ENCODE assay signal across 10 cellular contexts in the genomic region with DNA sequence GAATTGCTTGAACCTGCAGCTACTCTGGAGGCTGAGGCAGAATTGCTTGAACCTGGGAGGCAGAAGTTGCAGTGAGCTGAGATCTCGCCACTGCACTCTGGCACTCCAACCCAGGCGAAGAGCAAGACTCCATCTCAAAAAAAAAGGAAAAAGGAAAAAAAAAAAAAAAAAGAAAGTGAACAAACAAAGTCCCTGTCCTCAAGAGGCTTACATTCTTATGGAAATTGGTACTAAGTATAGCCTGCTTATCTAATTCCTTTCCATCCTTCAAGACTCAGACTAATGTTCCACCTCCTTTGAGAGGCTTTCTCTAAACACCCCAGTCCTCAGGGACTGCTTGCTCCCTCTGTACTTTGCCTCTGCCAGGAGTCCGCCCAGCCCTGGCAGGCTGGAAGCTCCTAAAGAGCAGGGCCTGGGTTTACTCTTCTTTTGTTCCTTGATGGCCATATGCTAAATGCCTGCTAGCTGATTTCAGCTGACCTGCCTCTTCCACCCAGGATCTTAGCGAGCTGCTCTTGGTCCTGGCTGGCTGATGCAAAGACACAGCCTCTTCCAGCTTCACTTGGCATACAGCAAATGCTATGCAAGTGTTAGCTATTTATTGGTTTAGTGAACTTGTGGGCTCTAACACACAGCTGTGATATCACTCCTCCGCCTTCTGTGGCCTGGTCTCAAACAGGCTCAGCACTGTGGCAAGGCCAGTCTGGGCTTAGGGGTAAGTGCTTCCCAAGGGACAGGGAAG. TPM values are rescaled to one million over a fixed set of nuclear protein-coding genes. Genes with fewer than 3 reads are reported as not detected.
DNase-seq lines count a peak whose midpoint lies in the region; ATAC-seq, FAIRE-seq and TF ChIP-seq lines count a peak whose summit lies in the region.
"Had no signal": no experiment of that assay in that cellular context is flagged by ENCODE, and none has a peak within 500 bp of the region (broad histone marks: within the 10 kb centered on the region; RNA-seq: fewer than 3 reads in every experiment).

No MANE protein-coding gene starts in this region.

- H3K4me2 ChIP-seq in IMR-90 (ENCODE audit: low read depth, low read length) = peak overlapping the region; percentile 39; the same call in 1 of the 2 replicates

- TF ChIP-seq POLR2A in IMR-90 (IDR thresholded peaks at IDR 0.05; ENCODE audit: low read depth, low read length) (peak; percentile 30; the same call in 1 of the 2 replicates), thyroid gland (IDR thresholded peaks at IDR 0.05) (no peak)

- TF ChIP-seq CTCF in IMR-90 (conservative IDR thresholded peaks at IDR 0.05; ENCODE audit: low read depth, low read length) = no peak
- no peak for TF ChIP-seq CTCF in brain microvascular endothelial cell (IDR thresholded peaks at IDR 0.05; ENCODE audit: low read depth, low read length, missing control alignments)
- no peak for TF ChIP-seq CTCF in kidney (IDR thresholded peaks at IDR 0.05; ENCODE audit: borderline replicate concordance, extremely low read depth, insufficient read depth)
- no peak for TF ChIP-seq CTCF in thyroid gland (IDR thresholded peaks at IDR 0.05)

- no peak for TF ChIP-seq RAD21 in IMR-90 (IDR thresholded peaks at IDR 0.05; ENCODE audit: low read length)

- H3K27ac ChIP-seq in IMR-90 (ENCODE audit: insufficient read depth, low read length) = peak overlapping the region; percentile 68
- H3K27ac ChIP-seq in brain microvascular endothelial cell = peak overlapping the region; percentile 89
- H3K27ac ChIP-seq in kidney (ENCODE audit: low read depth in 2 of 2, low read length in 2 of 2) = no peak overlapping the region
- peak overlapping the region in 2 of 3 donors; percentile 2 to 12 for H3K27ac ChIP-seq in thyroid gland

- H3K36me3 ChIP-seq in IMR-90 (ENCODE audit: control insufficient read depth, insufficient read depth, low read length) (no peaks in the 10 kb centered on the region), brain microvascular endothelial cell (replicated peaks) (no peaks in the 10 kb centered on the region), kidney (ENCODE audit: control insufficient read depth in 1 of 2, insufficient read depth in 2 of 2, low read length in 2 of 2) (no peaks in the 10 kb centered on the region), thyroid gland (no peaks in the 10 kb centered on the region)

- in situ Hi-C loops in IMR-90 (cut with MboI; ENCODE audit: low sequenced_read_pairs) (no loop called here), brain microvascular endothelial cell (cut with HindIII; ENCODE audit: low pct_ligation_motif_present, low sequenced_read_pairs) (no loop called here)

- POLR2A ChIA-PET in IMR-90 (lab: Charles Lee; ENCODE audit: unreplicated experiment) = interaction anchor here (1.4 kb wide), 1 partner anchor 10 kb away, joined by 6 read pairs; a partner anchor contains a TSS

- H3K27me3 ChIP-seq in IMR-90 (ENCODE audit: control insufficient read depth, insufficient read depth, low read length) = no peaks in the 10 kb centered on the region
- H3K27me3 ChIP-seq in brain microvascular endothelial cell (replicated peaks) = no peaks in the 10 kb centered on the region
- H3K27me3 ChIP-seq in thyroid gland = no peaks in the 10 kb centered on the region

- H2BK20ac ChIP-seq in IMR-90 (ENCODE audit: low read depth, low read length) = peak overlapping the region; percentile 53

- H2AFZ ChIP-seq in IMR-90 (replicated peaks; ENCODE audit: low read length, poor library complexity) = peak overlapping the region; percentile 60

- intact Hi-C loops in IMR-90 (cut with micrococcal nuclease) (loop anchor here (1.0 kb wide), 1 partner anchor 24 kb away; no protein-coding TSS in a partner anchor), kidney (cut with DNase I) (no loop called here), thyroid gland (cut with DNase I) (no loop called here), head of caudate nucleus (cut with DNase I) (no loop called here)

- peaks cover 23% of the 10 kb centered on the region for H3K9me1 ChIP-seq in IMR-90 (ENCODE audit: insufficient read depth, low read length)

- FAIRE-seq in kidney (lab: Jason Lieb, UNC) = no peak
- FAIRE-seq: GM18507 had no signal

- peaks cover 47% of the 10 kb centered on the region; the same call in 1 of the 2 replicates for H4K20me1 ChIP-seq in IMR-90 (ENCODE audit: insufficient read depth, low read length)

- peak overlapping the region; percentile 86 for H3K4ac ChIP-seq in IMR-90 (ENCODE audit: low read depth, low read length)

- H3K9ac ChIP-seq in IMR-90 (ENCODE audit: low read depth, low read length) (peak overlapping the region; percentile 25; the same call in 1 of the 2 replicates), kidney (ENCODE audit: low read length in 2 of 2) (peak overlapping the region in 1 of 2 donors; percentile 23)

- H3K9me3 ChIP-seq in IMR-90 (ENCODE audit: control insufficient read depth, insufficient read depth, low read length) (no peaks in the 10 kb centered on the region), kidney (ENCODE audit: control insufficient read depth in 1 of 2, low read length in 2 of 2) (no peaks in the 10 kb centered on the region), thyroid gland (no peaks in the 10 kb centered on the region)

- H3K23ac ChIP-seq in IMR-90 (ENCODE audit: low read depth, low read length) = peak overlapping the region; percentile 29

- no TSS peak for BruUV-seq in IMR-90 (replicated peaks; lab: Mats Ljungman, UMichigan)

- ATAC-seq in IMR-90 (ENCODE audit: low read depth) = peak; percentile 67
- no peak for ATAC-seq in HG03378 (IDR thresholded peaks at IDR 0.05; ENCODE audit: unreplicated experiment)

- H3K18ac ChIP-seq in IMR-90 (ENCODE audit: low read depth, low read length) = peak overlapping the region; percentile 22

- DNase-seq in IMR-90 = peak; percentile 87
- peak; percentile 60 for DNase-seq in brain microvascular endothelial cell
- peak; percentile 73 for DNase-seq in kidney
- no peak for DNase-seq in thyroid gland
- DNase-seq in head of caudate nucleus = no peak
- no peak for DNase-seq in activated CD8-positive, alpha-beta memory T cell treated with anti-CD3 and anti-CD28 coated beads, Interleukin-2, amount 50 U/mL, for 4 hours
- DNase-seq in CD1c-positive myeloid dendritic cell (ENCODE audit: extremely low spot score) = no peak
- DNase-seq: NK-92 treated with Interleukin-12 subunit alpha and Interleukin-12 subunit beta, amount 100 ng/mL, for 24 hours had no signal

- WGBS in IMR-90 (ENCODE audit: extremely low coverage in 2 of 2, insufficient read length in 1 of 2), 2 experiments = no CpG with 5 or more reads among the region's 5 CpGs
- 86 to 95% methylated on average over 4 to 5 of the region's 5 CpGs for WGBS in thyroid gland, 2 donors

- H3K4me1 ChIP-seq in IMR-90 (ENCODE audit: control insufficient read depth, insufficient read depth, low read length) = peaks cover 18% of the 10 kb centered on the region
- peaks cover 13 to 45% of the 10 kb centered on the region in 2 donors for H3K4me1 ChIP-seq in kidney (ENCODE audit: control insufficient read depth in 1 of 2, insufficient read depth in 1 of 2, low read depth in 1 of 2, low read length in 2 of 2)
- peaks cover 4 to 41% of the 10 kb centered on the region in 2 donors for H3K4me1 ChIP-seq in thyroid gland

- H3K14ac ChIP-seq in IMR-90 (replicated peaks; ENCODE audit: low read depth, low read length) = peak overlapping the region; percentile 72

- H4K5ac ChIP-seq in IMR-90 (ENCODE audit: low read depth, low read length) = peak overlapping the region; percentile 14; the same call in 1 of the 2 replicates

- H2BK15ac ChIP-seq in IMR-90 (ENCODE audit: low read depth, low read length) = peak overlapping the region; percentile 22; the same call in 1 of the 3 replicates

- CTCF ChIA-PET in IMR-90 (lab: Yijun Ruan, JAX) = interaction anchor here (1.5 kb wide), 1 partner anchor 33 kb away, joined by 8 read pairs; no protein-coding TSS in a partner anchor

- peak overlapping the region; percentile 70 for H2BK5ac ChIP-seq in IMR-90 (ENCODE audit: low read depth, low read length, poor library complexity, severe bottlenecking)

- H3K79me1 ChIP-seq in IMR-90 (ENCODE audit: low read depth in 1 of 2, low read length in 2 of 2) = peaks cover 26 to 92% of the 10 kb centered on the region in 2 experiments

- peak overlapping the region; percentile 75 for H2BK120ac ChIP-seq in IMR-90 (ENCODE audit: low read depth, low read length)

- peak overlapping the region; percentile 42; the same call in 1 of the 2 replicates for H3K56ac ChIP-seq in IMR-90 (ENCODE audit: extremely low read depth, insufficient read depth, low read length)

- H4K8ac ChIP-seq in IMR-90 (ENCODE audit: low read depth in 2 of 2, low read length in 2 of 2) = peak overlapping the region; percentile 1 to 53; a peak in 3 of 4 replicates

- H2AK5ac ChIP-seq in IMR-90 (ENCODE audit: low read depth, low read length) = peak overlapping the region; percentile 90

- dilution Hi-C loops in IMR-90 (cut with HindIII; ENCODE audit: low sequenced_read_pairs, unreplicated experiment) = no loop called here

- H2AK9ac ChIP-seq in IMR-90 (replicated peaks; ENCODE audit: low read depth, low read length, poor library complexity) = peak overlapping the region; percentile 93

- H3K4me3 ChIP-seq in IMR-90 (ENCODE audit: insufficient read depth, low read depth, low read length) (no peak overlapping the region), brain microvascular endothelial cell (ENCODE audit: low read depth, low read length) (no peak overlapping the region), kidney (ENCODE audit: low read length in 2 of 2) (no peak overlapping the region), thyroid gland (replicated peaks in 1 of 3) (no peak overlapping the region)

- H4K91ac ChIP-seq in IMR-90 (ENCODE audit: insufficient read depth, low read depth, low read length) = peak overlapping the region; percentile 69

TF ChIP-seq in IMR-90, 13 proteins besides CTCF, POLR2A, EP300 and RAD21:
- TF ChIP-seq, protein P1, sequence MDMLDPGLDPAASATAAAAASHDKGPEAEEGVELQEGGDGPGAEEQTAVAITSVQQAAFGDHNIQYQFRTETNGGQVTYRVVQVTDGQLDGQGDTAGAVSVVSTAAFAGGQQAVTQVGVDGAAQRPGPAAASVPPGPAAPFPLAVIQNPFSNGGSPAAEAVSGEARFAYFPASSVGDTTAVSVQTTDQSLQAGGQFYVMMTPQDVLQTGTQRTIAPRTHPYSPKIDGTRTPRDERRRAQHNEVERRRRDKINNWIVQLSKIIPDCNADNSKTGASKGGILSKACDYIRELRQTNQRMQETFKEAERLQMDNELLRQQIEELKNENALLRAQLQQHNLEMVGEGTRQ (IDR thresholded peaks at IDR 0.05; ENCODE audit: low read depth, low read length) = no peak
- TF ChIP-seq CEBPB (IDR thresholded peaks at IDR 0.05; ENCODE audit: low read depth, low read length) (0 out of 2 replicates have a peak, but pooled peaks have one; percentile 4), MXI1 (IDR thresholded peaks at IDR 0.05; ENCODE audit: borderline replicate concordance, low read depth, low read length) (no peak)
TF ChIP-seq in IMR-90: peak in this region for 1.

RNA-seq across cellular contexts. Expression of a gene that starts 9.8 kb away (rescaled TPM):
- total RNA-seq in IMR-90 (2012; rRNA removed) (1.9 and 2.0 TPM in 2 replicates), kidney (29.8 TPM), thyroid gland (10 to 100 TPM; 13.3 to 26.1 (median 19.9) TPM)
- polyA plus RNA-seq in IMR-90 (2012; rRNA removed) (20.5 and 21.2 TPM in 2 replicates), kidney (ENCODE audit: insufficient read depth, low read depth, low replicate concordance) (19.3 TPM)
- 14.3 and 19.8 TPM in 2 replicates for polyA plus RNA-seq in IMR-90 (2012; cell fraction: cytosol; rRNA removed)
- polyA plus RNA-seq in IMR-90 (2012; cell fraction: nucleus; rRNA removed; ENCODE audit: low replicate concordance) = 30.7 and 36.7 TPM in 2 replicates

Comparison
In these comparisons a context has a peak if more than half of its experiments do, and no peak if none do; other contexts are left out.
1. DNase-seq: peak in IMR-90 (single experiment), brain microvascular endothelial cell (single experiment) and kidney (single experiment); none in thyroid gland (0 of 2), head of caudate nucleus (0 of 42), activated CD8-positive, alpha-beta memory T cell treated with anti-CD3 and anti-CD28 coated beads, Interleukin-2, amount 50 U/mL, for 4 hours (single experiment) and CD1c-positive myeloid dendritic cell (single experiment).
2. H3K27ac ChIP-seq: peak in IMR-90 (single experiment), brain microvascular endothelial cell (single experiment) and thyroid gland (2 of 3); none in kidney (0 of 2).